ENCODE assay signal across 9 cellular contexts in the genomic region with DNA sequence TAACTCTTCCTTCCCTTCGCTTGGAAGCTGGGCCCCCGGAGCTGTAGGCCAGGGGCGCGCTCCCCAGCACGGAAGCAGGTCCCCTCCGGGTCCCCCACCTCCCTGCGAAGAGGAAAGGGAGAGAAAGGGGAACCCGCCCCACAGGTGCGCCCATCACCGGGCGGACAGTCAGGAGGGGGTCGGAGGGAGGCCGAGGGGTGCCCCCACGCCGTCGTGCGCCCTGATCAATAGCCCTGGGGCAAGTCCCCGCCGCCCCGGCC. TPM values are rescaled to one million over a fixed set of nuclear protein-coding genes. Genes with fewer than 3 reads are reported as not detected.
DNase-seq lines count a peak whose midpoint lies in the region; ATAC-seq and TF ChIP-seq lines count a peak whose summit lies in the region.
"Had no signal": no experiment of that assay in that cellular context is flagged by ENCODE, and none has a peak within 500 bp of the region (broad histone marks: within the 10 kb centered on the region; RNA-seq: fewer than 3 reads in every experiment).

No MANE protein-coding gene starts in this region.

- peaks cover 6% of the 10 kb centered on the region for H3K4me1 ChIP-seq in A673 (ENCODE audit: insufficient read depth, low read length, poor library complexity, severe bottlenecking)
- peaks cover 8 to 10% of the 10 kb centered on the region in 2 donors for H3K4me1 ChIP-seq in breast epithelium
- H3K4me1 ChIP-seq in mucosa of descending colon (ENCODE audit: low read depth), result peaks cover 28% of the 10 kb centered on the region

- no peak for DNase-seq in A673 (ENCODE audit: low spot score)
- DNase-seq in breast epithelium (ENCODE audit: low spot score in 2 of 2), result no peak
- no peak for DNase-seq in mucosa of descending colon
- DNase-seq in NCI-H446 treated with DMSO at 0.1 percent for 48 hours (lab: John Stamatoyannopoulos, UW), result no peak
- no peak for DNase-seq in dermis blood vessel endothelial cell
- no peak for DNase-seq in GM03348 (ENCODE audit: low spot score)
- DNase-seq in SHP77 treated with DMSO at 0.1 percent for 48 hours (lab: John Stamatoyannopoulos, UW), result no peak

- peak; percentile 6 for ATAC-seq in HG02642 (IDR thresholded peaks at IDR 0.05; ENCODE audit: poor library complexity, unreplicated experiment)
- ATAC-seq in mucosa of descending colon, result no peak

- TF ChIP-seq POLR2A in breast epithelium (IDR thresholded peaks at IDR 0.05), result no peak

- H3K27me3 ChIP-seq in A673 (replicated peaks; ENCODE audit: insufficient read depth, low read depth, low read length, poor library complexity), result no peaks in the 10 kb centered on the region
- H3K27me3 ChIP-seq in breast epithelium, result no peaks in the 10 kb centered on the region

- H3K27ac ChIP-seq in A673 (ENCODE audit: low read depth, low read length, poor library complexity, severe bottlenecking), result peak overlapping the region; percentile 87
- H3K27ac ChIP-seq in breast epithelium, result peak overlapping the region; percentile 81 to 87

- no peaks in the 10 kb centered on the region for H3K9me3 ChIP-seq in A673 (ENCODE audit: low read depth, low read length, poor library complexity, severe bottlenecking)
- H3K9me3 ChIP-seq in breast epithelium, result no peaks in the 10 kb centered on the region
- H3K9me3 ChIP-seq in mucosa of descending colon, result no peaks in the 10 kb centered on the region

- BruUV-seq in A673 (replicated peaks; lab: Mats Ljungman, UMichigan), result no TSS peak

- H3K36me3 ChIP-seq in A673 (ENCODE audit: insufficient read depth, low read length, poor library complexity, severe bottlenecking) (no peaks in the 10 kb centered on the region), breast epithelium (no peaks in the 10 kb centered on the region), mucosa of descending colon (ENCODE audit: low read depth) (no peaks in the 10 kb centered on the region)

- CTCF ChIA-PET in A673 (lab: Charles Lee), result interaction anchor here (0.5 kb wide), 1 partner anchor 40 kb away, joined by 13 read pairs; no protein-coding TSS in a partner anchor

- POLR2A ChIA-PET in A673 (lab: Charles Lee; ENCODE audit: low non-redundant PET), result no interaction called here

- TF ChIP-seq CTCF in A673 (conservative IDR thresholded peaks at IDR 0.05; ENCODE audit: low read depth, low read length) (no peak), breast epithelium (IDR thresholded peaks at IDR 0.05) (no peak), mucosa of descending colon (IDR thresholded peaks at IDR 0.05) (no peak)

- intact Hi-C loops in A673 (cut with micrococcal nuclease; ENCODE audit: unreplicated experiment) (no loop called here), breast epithelium (cut with DNase I; ENCODE audit: low total_unique reads) (no loop called here), mucosa of descending colon (cut with DNase I, micrococcal nuclease) (no loop called here)

- H3K4me3 ChIP-seq in A673 (ENCODE audit: low read depth, low read length, poor library complexity, severe bottlenecking), result peak overlapping the region; percentile 77
- H3K4me3 ChIP-seq in breast epithelium, result peak overlapping the region; percentile 78 to 97 (median 86)
- H3K4me3 ChIP-seq in mucosa of descending colon, result peak overlapping the region; percentile 67

RNA-seq across cellular contexts. Expression of gene AGPAT2, which starts 0.8 kb away (rescaled TPM):
- total RNA-seq in A673 (2021), result 56.0 and 57.7 TPM in 2 replicates
- total RNA-seq in breast epithelium, result 100 to 1,000 TPM; 106 to 551 (median 110) TPM
- total RNA-seq in mucosa of descending colon, result 100 to 1,000 TPM; 113 to 296 (median 152) TPM
- total RNA-seq in dermis blood vessel endothelial cell, result 46.1 and 62.6 TPM in 2 replicates

RNA-seq across cellular contexts. Expression of gene EGFL7, which starts 23.7 kb away (rescaled TPM):
- total RNA-seq in A673 (2021) (79.5 and 98.5 TPM in 2 replicates), breast epithelium (100 to 1,000 TPM in 1 of 3 donors, 10 to 100 TPM in 2; 48.9 to 138 (median 53.4) TPM), mucosa of descending colon (10 to 100 TPM; 15.9 to 43.4 (median 18.9) TPM), dermis blood vessel endothelial cell (571 and 768 TPM in 2 replicates)

RNA-seq across cellular contexts. Expression of gene DIPK1B, which starts 25.9 kb away (rescaled TPM):
- total RNA-seq in A673 (2021) (26.4 and 35.3 TPM in 2 replicates), breast epithelium (1 to 10 TPM; 4.8 to 8.2 (median 5.6) TPM), mucosa of descending colon (1 to 10 TPM; 1.0 to 10.0 (median 2.9) TPM), dermis blood vessel endothelial cell (172 and 238 TPM in 2 replicates)
- total RNA-seq: activated CD8-positive, alpha-beta memory T cell treated with anti-CD3 and anti-CD28 coated beads for 36 hours had no signal

RNA-seq across cellular contexts. Expression of gene LCN10, which starts 56.3 kb away (rescaled TPM):
- 0.15 and 0.35 TPM in 2 replicates for total RNA-seq in A673 (2021)
- total RNA-seq in breast epithelium, result 1 to 10 TPM in 2 of 3 donors, under 1 TPM in 1; 0.73 to 6.9 (median 6.7) TPM
- 1 to 10 TPM in 2 of 3 donors, under 1 TPM in 1; 0.12 to 5.1 (median 2.7) TPM for total RNA-seq in mucosa of descending colon
- total RNA-seq in dermis blood vessel endothelial cell, result 0.05 TPM in 1 of 2 replicates, not detected in the other
